Comparison of ENCODE assay signal across 16 cellular contexts in genomic region chr4:1746919-1747602, GRCh38. TPM values are rescaled to one million over a fixed set of nuclear protein-coding genes. Genes with fewer than 3 reads are reported as not detected.
A peak's percentile ranks its signal among the peaks of the same experiment; 100 is the strongest.
DNase-seq lines count a peak whose midpoint lies in the region; ATAC-seq and TF ChIP-seq lines count a peak whose summit lies in the region.
"Had no signal": no experiment of that assay in that cellular context is flagged by ENCODE, and none has a peak within 500 bp of the region (broad histone marks: within the 10 kb centered on the region; RNA-seq: fewer than 3 reads in every experiment).

No MANE protein-coding gene starts in this region.

- H3K23ac ChIP-seq in neuronal stem cell (ENCODE audit: low read depth, low read length, poor library complexity), result no peak overlapping the region

- no peak overlapping the region for H2BK5ac ChIP-seq in neuronal stem cell (ENCODE audit: low read length)

- peak overlapping the region; percentile 63 for H2BK12ac ChIP-seq in neuronal stem cell (ENCODE audit: low read length)

- peaks cover 2 to 4% of the 10 kb centered on the region in 2 donors for H3K4me1 ChIP-seq in neuronal stem cell (ENCODE audit: control insufficient read depth in 2 of 2, insufficient read depth in 1 of 2, low read depth in 1 of 2, low read length in 2 of 2)
- H3K4me1 ChIP-seq: gastrocnemius medialis had no signal

- no peak overlapping the region for H4K91ac ChIP-seq in neuronal stem cell (ENCODE audit: low read depth, low read length, poor library complexity)

- peak overlapping the region; percentile 98 for H2AK5ac ChIP-seq in neuronal stem cell (ENCODE audit: low read depth, low read length)

- peaks cover 3% of the 10 kb centered on the region for H3K79me1 ChIP-seq in neuronal stem cell (ENCODE audit: low read depth, low read length)

- peak overlapping the region; percentile 83 for H3K18ac ChIP-seq in neuronal stem cell (ENCODE audit: low read length)

- no CpG with 5 or more reads among the region's 33 CpGs for WGBS in neuronal stem cell (ENCODE audit: extremely low coverage in 2 of 2, insufficient read length in 2 of 2, insufficient replicate concordance in 1 of 2), 2 donors

- no peak overlapping the region for H3K9ac ChIP-seq in neuronal stem cell (ENCODE audit: low read depth, low read length, poor library complexity)

- no peak for ATAC-seq in GM18517 (IDR thresholded peaks at IDR 0.05; ENCODE audit: unreplicated experiment)
- no peak for ATAC-seq in HG02973 (IDR thresholded peaks at IDR 0.05; ENCODE audit: unreplicated experiment)

- peaks cover 0 to 3% (median 0%) of the 10 kb centered on the region in 3 experiments for H3K27me3 ChIP-seq in neuronal stem cell (ENCODE audit: control insufficient read depth in 3 of 3, insufficient read depth in 3 of 3, low read depth in 1 of 3, low read length in 3 of 3)
- H3K27me3 ChIP-seq: colonic mucosa, gastrocnemius medialis had no signal

- no peak overlapping the region for H3K4me3 ChIP-seq in neuronal stem cell (ENCODE audit: low read length in 2 of 2)
- H3K4me3 ChIP-seq: colonic mucosa, esophagus squamous epithelium, gastrocnemius medialis had no signal

- no peak overlapping the region for H2BK120ac ChIP-seq in neuronal stem cell (ENCODE audit: low read depth, low read length)

- H3K36me3 ChIP-seq in neuronal stem cell (replicated peaks in 1 of 2; ENCODE audit: control insufficient read depth in 2 of 2, insufficient read depth in 2 of 2, low read length in 2 of 2), result peaks cover 19 to 31% of the 10 kb centered on the region in 2 donors
- H3K36me3 ChIP-seq: colonic mucosa, gastrocnemius medialis had no signal

- H4K8ac ChIP-seq in neuronal stem cell (ENCODE audit: low read depth, low read length), result no peak overlapping the region

- H2AFZ ChIP-seq in neuronal stem cell (ENCODE audit: low read length), result no peak overlapping the region

- H3K14ac ChIP-seq in neuronal stem cell (ENCODE audit: low read length), result no peak overlapping the region

- H3K27ac ChIP-seq in RWPE1, result peak overlapping the region; percentile 53
- H3K27ac ChIP-seq in neuronal stem cell (replicated peaks; ENCODE audit: low read length), result no peak overlapping the region
- H3K27ac ChIP-seq: C4-2B, colonic mucosa, esophagus squamous epithelium, gastrocnemius medialis had no signal

- H3K4ac ChIP-seq in neuronal stem cell (ENCODE audit: low read length), result no peak overlapping the region

- POLR2A ChIA-PET in RWPE1 (lab: Yijun Ruan, JAX; ENCODE audit: low non-redundant PET), result interaction anchor here (0.6 kb wide), 1 partner anchor 16 kb away, joined by 3 read pairs; no protein-coding TSS in a partner anchor

- H2BK15ac ChIP-seq in neuronal stem cell (ENCODE audit: low read length), result peak overlapping the region; percentile 4

- no peaks in the 10 kb centered on the region for H3K9me3 ChIP-seq in neuronal stem cell (replicated peaks in 1 of 2; ENCODE audit: control insufficient read depth in 2 of 2, insufficient read depth in 1 of 2, low read depth in 1 of 2, low read length in 2 of 2)
- H3K9me3 ChIP-seq: colonic mucosa, esophagus squamous epithelium, gastrocnemius medialis had no signal

- TF ChIP-seq CTCF in RWPE1 (conservative IDR thresholded peaks at IDR 0.05; ENCODE audit: low read depth), result no peak

- H3K4me2 ChIP-seq in neuronal stem cell (ENCODE audit: insufficient read depth, low read length, poor library complexity, severe bottlenecking), result no peak overlapping the region

- DNase-seq in DMS53 treated with DMSO at 0.1 percent for 48 hours (lab: John Stamatoyannopoulos, UW; ENCODE audit: unreplicated experiment), result peak; percentile 53
- DNase-seq in RWPE1 (ENCODE audit: low spot score), result no peak
- DNase-seq in globus pallidus (ENCODE audit: low spot score), result peak; percentile 69
- DNase-seq in neuronal stem cell (ENCODE audit: low spot score), result no peak
- DNase-seq in activated T-cell treated with anti-CD3 and anti-CD28 coated beads, Interleukin-2, amount 50 U/mL, for 1 hour, result no peak
- no peak for DNase-seq in NCI-H128 (lab: John Stamatoyannopoulos, UW; ENCODE audit: unreplicated experiment)
- DNase-seq: DMS 273 treated with DMSO at 0.1 percent for 48 hours, esophagus squamous epithelium, GDM1, KG1, SHP77 treated with DMSO at 0.1 percent for 48 hours had no signal

- CTCF ChIA-PET in RWPE1 (lab: Yijun Ruan, JAX), result interaction anchor here (1.1 to 4.4 kb wide), 2 partner anchors 10 to 63 kb away, joined by 3 to 56 read pairs; no protein-coding TSS in a partner anchor

RNA-seq across cellular contexts. Expression of gene TACC3, which starts 25.7 kb away (rescaled TPM):
- 110 TPM for polyA plus RNA-seq in neuronal stem cell (2013, experiment 1 of 2)
- 108 TPM for polyA plus RNA-seq in neuronal stem cell (2013, experiment 2 of 2)

RNA-seq across cellular contexts. Expression of gene TMEM129, which starts 25.9 kb away (rescaled TPM):
- 28.3 TPM for polyA plus RNA-seq in neuronal stem cell (2013, experiment 1 of 2)
- 26.4 TPM for polyA plus RNA-seq in neuronal stem cell (2013, experiment 2 of 2)

RNA-seq across cellular contexts. Expression of gene SLBP, which starts 34.9 kb away (rescaled TPM):
- 44.6 TPM for polyA plus RNA-seq in neuronal stem cell (2013, experiment 1 of 2)
- 44.5 TPM for polyA plus RNA-seq in neuronal stem cell (2013, experiment 2 of 2)

RNA-seq across cellular contexts. Expression of gene FGFR3, which starts 46.0 kb away (rescaled TPM):
- polyA plus RNA-seq in neuronal stem cell (2013, experiment 1 of 2), result 7.2 TPM
- 7.6 TPM for polyA plus RNA-seq in neuronal stem cell (2013, experiment 2 of 2)

Comparison
In these comparisons a context has a peak if more than half of its experiments do, and no peak if none do; other contexts are left out.
1. DNase-seq: peak in DMS53 treated with DMSO at 0.1 percent for 48 hours (single experiment) and globus pallidus (single experiment); none in RWPE1 (single experiment), neuronal stem cell (single experiment), activated T-cell treated with anti-CD3 and anti-CD28 coated beads, Interleukin-2, amount 50 U/mL, for 1 hour (single experiment) and NCI-H128 (single experiment).